1 cellular context compared by ENCODE assay signal in the genomic region with DNA sequence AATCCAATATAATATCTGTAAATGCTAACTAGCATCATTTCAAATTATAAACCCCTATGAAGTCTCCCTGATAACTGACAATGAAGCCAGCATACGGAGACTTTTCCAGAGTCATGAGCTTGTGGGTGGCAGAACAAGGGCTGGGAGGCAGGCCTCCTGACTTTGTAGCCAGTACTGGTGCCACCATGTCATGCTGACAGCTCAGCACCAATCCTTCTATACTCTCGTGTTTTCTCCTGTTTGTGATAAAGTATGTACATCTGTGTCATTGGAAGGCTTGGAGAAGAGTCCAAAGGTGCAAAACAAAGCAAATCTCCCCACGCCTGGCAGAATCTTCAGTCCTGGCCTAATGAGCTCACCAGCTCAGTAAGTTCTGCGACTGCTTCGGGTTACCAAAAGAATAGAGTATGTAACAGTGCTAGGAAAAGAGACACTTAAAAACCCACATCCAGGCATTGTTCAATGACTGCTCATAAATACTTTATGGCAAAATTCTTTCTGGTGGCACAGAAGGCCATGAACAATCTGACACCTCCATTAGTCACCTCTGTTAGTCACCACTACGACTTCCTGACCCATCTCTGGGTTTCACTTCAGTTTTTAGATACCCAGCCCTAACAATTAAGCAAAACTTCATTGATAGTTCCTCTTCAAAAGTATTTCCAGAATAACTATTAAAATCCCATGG.
TF ChIP-seq lines count a peak whose summit lies in the region.

No MANE protein-coding gene starts in this region.

TF ChIP-seq in GM23338, 12 proteins besides CTCF, POLR2A, EP300 and RAD21 (continued from another document):
- TF ChIP-seq, protein P1, sequence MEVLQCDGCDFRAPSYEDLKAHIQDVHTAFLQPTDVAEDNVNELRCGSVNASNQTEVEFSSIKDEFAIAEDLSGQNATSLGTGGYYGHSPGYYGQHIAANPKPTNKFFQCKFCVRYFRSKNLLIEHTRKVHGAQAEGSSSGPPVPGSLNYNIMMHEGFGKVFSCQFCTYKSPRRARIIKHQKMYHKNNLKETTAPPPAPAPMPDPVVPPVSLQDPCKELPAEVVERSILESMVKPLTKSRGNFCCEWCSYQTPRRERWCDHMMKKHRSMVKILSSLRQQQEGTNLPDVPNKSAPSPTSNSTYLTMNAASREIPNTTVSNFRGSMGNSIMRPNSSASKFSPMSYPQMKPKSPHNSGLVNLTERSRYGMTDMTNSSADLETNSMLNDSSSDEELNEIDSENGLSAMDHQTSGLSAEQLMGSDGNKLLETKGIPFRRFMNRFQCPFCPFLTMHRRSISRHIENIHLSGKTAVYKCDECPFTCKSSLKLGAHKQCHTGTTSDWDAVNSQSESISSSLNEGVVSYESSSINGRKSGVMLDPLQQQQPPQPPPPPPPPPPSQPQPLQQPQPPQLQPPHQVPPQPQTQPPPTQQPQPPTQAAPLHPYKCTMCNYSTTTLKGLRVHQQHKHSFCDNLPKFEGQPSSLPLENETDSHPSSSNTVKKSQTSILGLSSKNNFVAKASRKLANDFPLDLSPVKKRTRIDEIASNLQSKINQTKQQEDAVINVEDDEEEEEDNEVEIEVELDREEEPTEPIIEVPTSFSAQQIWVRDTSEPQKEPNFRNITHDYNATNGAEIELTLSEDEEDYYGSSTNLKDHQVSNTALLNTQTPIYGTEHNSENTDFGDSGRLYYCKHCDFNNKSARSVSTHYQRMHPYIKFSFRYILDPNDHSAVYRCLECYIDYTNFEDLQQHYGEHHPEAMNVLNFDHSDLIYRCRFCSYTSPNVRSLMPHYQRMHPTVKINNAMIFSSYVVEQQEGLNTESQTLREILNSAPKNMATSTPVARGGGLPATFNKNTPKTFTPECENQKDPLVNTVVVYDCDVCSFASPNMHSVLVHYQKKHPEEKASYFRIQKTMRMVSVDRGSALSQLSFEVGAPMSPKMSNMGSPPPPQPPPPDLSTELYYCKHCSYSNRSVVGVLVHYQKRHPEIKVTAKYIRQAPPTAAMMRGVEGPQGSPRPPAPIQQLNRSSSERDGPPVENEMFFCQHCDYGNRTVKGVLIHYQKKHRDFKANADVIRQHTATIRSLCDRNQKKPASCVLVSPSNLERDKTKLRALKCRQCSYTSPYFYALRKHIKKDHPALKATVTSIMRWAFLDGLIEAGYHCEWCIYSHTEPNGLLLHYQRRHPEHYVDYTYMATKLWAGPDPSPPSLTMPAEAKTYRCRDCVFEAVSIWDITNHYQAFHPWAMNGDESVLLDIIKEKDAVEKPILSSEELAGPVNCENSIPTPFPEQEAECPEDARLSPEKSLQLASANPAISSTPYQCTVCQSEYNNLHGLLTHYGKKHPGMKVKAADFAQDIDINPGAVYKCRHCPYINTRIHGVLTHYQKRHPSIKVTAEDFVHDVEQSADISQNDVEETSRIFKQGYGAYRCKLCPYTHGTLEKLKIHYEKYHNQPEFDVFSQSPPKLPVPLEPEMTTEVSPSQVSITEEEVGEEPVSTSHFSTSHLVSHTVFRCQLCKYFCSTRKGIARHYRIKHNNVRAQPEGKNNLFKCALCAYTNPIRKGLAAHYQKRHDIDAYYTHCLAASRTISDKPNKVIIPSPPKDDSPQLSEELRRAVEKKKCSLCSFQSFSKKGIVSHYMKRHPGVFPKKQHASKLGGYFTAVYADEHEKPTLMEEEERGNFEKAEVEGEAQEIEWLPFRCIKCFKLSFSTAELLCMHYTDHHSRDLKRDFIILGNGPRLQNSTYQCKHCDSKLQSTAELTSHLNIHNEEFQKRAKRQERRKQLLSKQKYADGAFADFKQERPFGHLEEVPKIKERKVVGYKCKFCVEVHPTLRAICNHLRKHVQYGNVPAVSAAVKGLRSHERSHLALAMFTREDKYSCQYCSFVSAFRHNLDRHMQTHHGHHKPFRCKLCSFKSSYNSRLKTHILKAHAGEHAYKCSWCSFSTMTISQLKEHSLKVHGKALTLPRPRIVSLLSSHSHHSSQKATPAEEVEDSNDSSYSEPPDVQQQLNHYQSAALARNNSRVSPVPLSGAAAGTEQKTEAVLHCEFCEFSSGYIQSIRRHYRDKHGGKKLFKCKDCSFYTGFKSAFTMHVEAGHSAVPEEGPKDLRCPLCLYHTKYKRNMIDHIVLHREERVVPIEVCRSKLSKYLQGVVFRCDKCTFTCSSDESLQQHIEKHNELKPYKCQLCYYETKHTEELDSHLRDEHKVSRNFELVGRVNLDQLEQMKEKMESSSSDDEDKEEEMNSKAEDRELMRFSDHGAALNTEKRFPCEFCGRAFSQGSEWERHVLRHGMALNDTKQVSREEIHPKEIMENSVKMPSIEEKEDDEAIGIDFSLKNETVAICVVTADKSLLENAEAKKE (CRISPR knock-in tag; IDR thresholded peaks at IDR 0.05): no peak
- TF ChIP-seq CREB1 (CRISPR knock-in tag; IDR thresholded peaks at IDR 0.05; ENCODE audit: low read depth): no peak
- no peak for TF ChIP-seq EZH2phosphoT487 (IDR thresholded peaks at IDR 0.05; ENCODE audit: unreplicated experiment)
- TF ChIP-seq, protein P2, sequence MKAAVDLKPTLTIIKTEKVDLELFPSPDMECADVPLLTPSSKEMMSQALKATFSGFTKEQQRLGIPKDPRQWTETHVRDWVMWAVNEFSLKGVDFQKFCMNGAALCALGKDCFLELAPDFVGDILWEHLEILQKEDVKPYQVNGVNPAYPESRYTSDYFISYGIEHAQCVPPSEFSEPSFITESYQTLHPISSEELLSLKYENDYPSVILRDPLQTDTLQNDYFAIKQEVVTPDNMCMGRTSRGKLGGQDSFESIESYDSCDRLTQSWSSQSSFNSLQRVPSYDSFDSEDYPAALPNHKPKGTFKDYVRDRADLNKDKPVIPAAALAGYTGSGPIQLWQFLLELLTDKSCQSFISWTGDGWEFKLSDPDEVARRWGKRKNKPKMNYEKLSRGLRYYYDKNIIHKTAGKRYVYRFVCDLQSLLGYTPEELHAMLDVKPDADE (IDR thresholded peaks at IDR 0.05): no peak
- no peak for TF ChIP-seq NANOG (IDR thresholded peaks at IDR 0.05; ENCODE audit: borderline replicate concordance)
- TF ChIP-seq EZH2 (IDR thresholded peaks at IDR 0.05; ENCODE audit: low read depth, unreplicated experiment): no peak
